In genomic region chr12:104498211-104498801, GRCh38 we compare ENCODE assay signal across 11 cellular contexts. TPM values are rescaled to one million over a fixed set of nuclear protein-coding genes. Genes with fewer than 3 reads are reported as not detected.
DNase-seq lines count a peak whose midpoint lies in the region; ATAC-seq lines count a peak whose summit lies in the region.
"Had no signal": no experiment of that assay in that cellular context is flagged by ENCODE, and none has a peak within 500 bp of the region (broad histone marks: within the 10 kb centered on the region; RNA-seq: fewer than 3 reads in every experiment).

No MANE protein-coding gene starts in this region.

- intact Hi-C loops in dendritic cell treated with granulocyte-macrophage colony-stimulating factor and Interleukin-4, amounts not matched to agents 40 ng/mL and 50 ng/mL, for 4 days (cut with micrococcal nuclease), result no loop called here

- no peaks in the 10 kb centered on the region for H3K9me3 Mint-ChIP-seq in activated CD8-positive, alpha-beta memory T cell treated with anti-CD3 and anti-CD28 coated beads, Interleukin-2, amount 10 ng/mL, durations not matched to agents 7 days and 5 days (ENCODE audit: low read depth)
- no peaks in the 10 kb centered on the region for H3K9me3 Mint-ChIP-seq in dendritic cell treated with granulocyte-macrophage colony-stimulating factor and Interleukin-4, amounts not matched to agents 40 ng/mL and 50 ng/mL, for 4 days
- H3K9me3 Mint-ChIP-seq in stimulated activated naive CD8-positive, alpha-beta T cell treated with anti-CD3 and anti-CD28 coated beads, Interleukin-15, amount 100 ng/mL, for 72 hours, result no peaks in the 10 kb centered on the region

- DNase-seq in activated CD8-positive, alpha-beta memory T cell treated with anti-CD3 and anti-CD28 coated beads, Interleukin-2, amount 10 ng/mL, durations not matched to agents 7 days and 5 days, result no peak
- DNase-seq in activated CD8-positive, alpha-beta memory T cell treated with anti-CD3 and anti-CD28 coated beads, Interleukin-2, amount 50 U/mL, for 48 hours, result no peak
- peak; percentile 24 for DNase-seq in T-helper 9 cell
- peak in 1 of 2 donors; percentile 31 for DNase-seq in stimulated activated naive CD8-positive, alpha-beta T cell treated with anti-CD3 and anti-CD28 coated beads, Interleukin-15, amount 100 ng/mL, for 72 hours
- no peak for DNase-seq in UCSD-AML1 (lab: John Stamatoyannopoulos, UW; ENCODE audit: unreplicated experiment)
- no peak for DNase-seq in stimulated activated CD8-positive, alpha-beta memory T cell treated with anti-CD3 and anti-CD28 coated beads, Interleukin-4, amount 100 ng/mL, for 48 hours
- DNase-seq: NCI-H1105, occipital lobe had no signal

- no peaks in the 10 kb centered on the region for H3K27me3 Mint-ChIP-seq in activated CD8-positive, alpha-beta memory T cell treated with anti-CD3 and anti-CD28 coated beads, Interleukin-2, amount 10 ng/mL, durations not matched to agents 7 days and 5 days
- H3K27me3 Mint-ChIP-seq in dendritic cell treated with granulocyte-macrophage colony-stimulating factor and Interleukin-4, amounts not matched to agents 40 ng/mL and 50 ng/mL, for 4 days, result no peaks in the 10 kb centered on the region
- H3K27me3 Mint-ChIP-seq in stimulated activated naive CD8-positive, alpha-beta T cell treated with anti-CD3 and anti-CD28 coated beads, Interleukin-15, amount 100 ng/mL, for 72 hours, result no peaks in the 10 kb centered on the region

- H3K4me1 Mint-ChIP-seq in activated CD8-positive, alpha-beta memory T cell treated with anti-CD3 and anti-CD28 coated beads, Interleukin-2, amount 10 ng/mL, durations not matched to agents 7 days and 5 days, result peaks cover 92% of the 10 kb centered on the region
- H3K4me1 Mint-ChIP-seq in dendritic cell treated with granulocyte-macrophage colony-stimulating factor and Interleukin-4, amounts not matched to agents 40 ng/mL and 50 ng/mL, for 4 days (ENCODE audit: low read depth), result peaks cover 90% of the 10 kb centered on the region
- H3K4me1 Mint-ChIP-seq in stimulated activated naive CD8-positive, alpha-beta T cell treated with anti-CD3 and anti-CD28 coated beads, Interleukin-15, amount 100 ng/mL, for 72 hours, result peaks cover 84% of the 10 kb centered on the region

- H3K36me3 Mint-ChIP-seq in activated CD8-positive, alpha-beta memory T cell treated with anti-CD3 and anti-CD28 coated beads, Interleukin-2, amount 10 ng/mL, durations not matched to agents 7 days and 5 days, result peaks cover 46% of the 10 kb centered on the region
- peaks cover 66% of the 10 kb centered on the region for H3K36me3 Mint-ChIP-seq in dendritic cell treated with granulocyte-macrophage colony-stimulating factor and Interleukin-4, amounts not matched to agents 40 ng/mL and 50 ng/mL, for 4 days (ENCODE audit: low read depth)

- H3K4me3 Mint-ChIP-seq in activated CD8-positive, alpha-beta memory T cell treated with anti-CD3 and anti-CD28 coated beads, Interleukin-2, amount 10 ng/mL, durations not matched to agents 7 days and 5 days, result no peak overlapping the region
- no peak overlapping the region for H3K4me3 Mint-ChIP-seq in dendritic cell treated with granulocyte-macrophage colony-stimulating factor and Interleukin-4, amounts not matched to agents 40 ng/mL and 50 ng/mL, for 4 days
- peak overlapping the region; percentile 49 to 63 for H3K4me3 Mint-ChIP-seq in stimulated activated naive CD8-positive, alpha-beta T cell treated with anti-CD3 and anti-CD28 coated beads, Interleukin-15, amount 100 ng/mL, for 72 hours

- CTCF ChIA-PET in activated CD8-positive, alpha-beta memory T cell treated with anti-CD3 and anti-CD28 coated beads, Interleukin-2, amount 10 ng/mL, durations not matched to agents 7 days and 5 days (lab: Charles Lee), result interaction anchor here (1.7 kb wide), 1 partner anchor 37 kb away, joined by 3 read pairs; no protein-coding TSS in a partner anchor

- peak overlapping the region; percentile 70 for H3K27ac Mint-ChIP-seq in activated CD8-positive, alpha-beta memory T cell treated with anti-CD3 and anti-CD28 coated beads, Interleukin-2, amount 10 ng/mL, durations not matched to agents 7 days and 5 days
- peak overlapping the region; percentile 47 for H3K27ac Mint-ChIP-seq in dendritic cell treated with granulocyte-macrophage colony-stimulating factor and Interleukin-4, amounts not matched to agents 40 ng/mL and 50 ng/mL, for 4 days
- H3K27ac Mint-ChIP-seq in stimulated activated naive CD8-positive, alpha-beta T cell treated with anti-CD3 and anti-CD28 coated beads, Interleukin-15, amount 100 ng/mL, for 72 hours, result peak overlapping the region; percentile 21 to 87

- no peak for ATAC-seq in activated CD8-positive, alpha-beta memory T cell treated with anti-CD3 and anti-CD28 coated beads, Interleukin-2, amount 10 ng/mL, durations not matched to agents 7 days and 5 days
- peak; percentile 69 for ATAC-seq in stimulated activated naive CD8-positive, alpha-beta T cell treated with anti-CD3 and anti-CD28 coated beads, Interleukin-15, amount 100 ng/mL, for 72 hours
- no peak for ATAC-seq in HG03378 (IDR thresholded peaks at IDR 0.05; ENCODE audit: unreplicated experiment)
- ATAC-seq: Panc1 had no signal

RNA-seq across cellular contexts. Expression of gene CHST11, which starts 41.6 kb away (rescaled TPM):
- total RNA-seq in activated CD8-positive, alpha-beta memory T cell treated with anti-CD3 and anti-CD28 coated beads, Interleukin-2, amount 10 ng/mL, durations not matched to agents 7 days and 5 days, result 100 to 1,000 TPM; 123 to 141 TPM

Comparison
In these comparisons a context has a peak if more than half of its experiments do, and no peak if none do; other contexts are left out.
1. H3K4me3 Mint-ChIP-seq: peak in stimulated activated naive CD8-positive, alpha-beta T cell treated with anti-CD3 and anti-CD28 coated beads, Interleukin-15, amount 100 ng/mL, for 72 hours (2 of 2); none in activated CD8-positive, alpha-beta memory T cell treated with anti-CD3 and anti-CD28 coated beads, Interleukin-2, amount 10 ng/mL, durations not matched to agents 7 days and 5 days (single experiment) and dendritic cell treated with granulocyte-macrophage colony-stimulating factor and Interleukin-4, amounts not matched to agents 40 ng/mL and 50 ng/mL, for 4 days (single experiment).
2. Peak in every context shown above with its lines, with median percentiles within 50 percentile points of each other: H3K27ac Mint-ChIP-seq.